14 cellular contexts compared by ENCODE assay signal in genomic region chr2:240453461-240454030, GRCh38. TPM values are rescaled to one million over a fixed set of nuclear protein-coding genes. Genes with fewer than 3 reads are reported as not detected.
A peak's percentile ranks its signal among the peaks of the same experiment; 100 is the strongest.
DNase-seq lines count a peak whose midpoint lies in the region; ATAC-seq and TF ChIP-seq lines count a peak whose summit lies in the region.
"Had no signal": no experiment of that assay in that cellular context is flagged by ENCODE, and none has a peak within 500 bp of the region (broad histone marks: within the 10 kb centered on the region; RNA-seq: fewer than 3 reads in every experiment).

No MANE protein-coding gene starts in this region.

- H3K4me3 Mint-ChIP-seq in chondrocyte (ENCODE audit: unreplicated experiment) = no peak overlapping the region

- no peaks in the 10 kb centered on the region for H3K36me3 ChIP-seq in lower lobe of right lung

- peaks cover 49% of the 10 kb centered on the region for H3K27me3 ChIP-seq in lower lobe of right lung (ENCODE audit: low read depth)

- DNase-seq in NCI-H1417 (lab: John Stamatoyannopoulos, UW) = peak in 2 of 3 experiments; percentile 41 to 48
- DNase-seq in NCI-H1417 treated with DMSO at 0.1 percent for 48 hours (lab: John Stamatoyannopoulos, UW) = no peak
- peak; percentile 74 for DNase-seq in chondrocyte (ENCODE audit: low spot score)
- peak; percentile 31 for DNase-seq in lower lobe of right lung
- DNase-seq in stimulated activated CD4-positive, alpha-beta T cell treated with anti-CD3 and anti-CD28 coated beads, Interleukin-1b, Interleukin-23, amount 100 ng/mL, for 48 hours = no peak
- DNase-seq: 8988T; activated T-cell treated with anti-CD3 and anti-CD28 coated beads, Interleukin-2, amount 50 U/mL, for 24 hours; cortex of kidney; DND-41; NCI-H1694; stimulated activated CD4-positive, alpha-beta T cell treated with anti-CD3 and anti-CD28 coated beads, Interleukin-4, amount 100 ng/mL, for 4 hours had no signal

- no peaks in the 10 kb centered on the region for H3K9me3 Mint-ChIP-seq in chondrocyte (ENCODE audit: low read depth)
- H3K9me3 Mint-ChIP-seq: activated T-cell treated with anti-CD3 and anti-CD28 coated beads, Interleukin-2, amount 50 U/mL, for 24 hours had no signal

- intact Hi-C loops in lower lobe of right lung (cut with DNase I) = no loop called here

- no peaks in the 10 kb centered on the region for H3K9me3 ChIP-seq in lower lobe of right lung

- no peaks in the 10 kb centered on the region for H3K36me3 Mint-ChIP-seq in chondrocyte (ENCODE audit: low read depth)

- ATAC-seq in lower lobe of right lung = no peak
- no peak for ATAC-seq in HG02763 (IDR thresholded peaks at IDR 0.05; ENCODE audit: unreplicated experiment)
- no peak for ATAC-seq in GM21526 (IDR thresholded peaks at IDR 0.05; ENCODE audit: low FRiP score, unreplicated experiment)

- peaks cover 22% of the 10 kb centered on the region for H3K4me1 ChIP-seq in lower lobe of right lung

- no peak overlapping the region for H3K27ac Mint-ChIP-seq in chondrocyte (ENCODE audit: unreplicated experiment)
- H3K27ac Mint-ChIP-seq: activated T-cell treated with anti-CD3 and anti-CD28 coated beads, Interleukin-2, amount 50 U/mL, for 24 hours had no signal

- H3K4me3 ChIP-seq in lower lobe of right lung = peak overlapping the region; percentile 11

- no peak overlapping the region for H3K27ac ChIP-seq in lower lobe of right lung
- H3K27ac ChIP-seq in temporal lobe (ENCODE audit: low read depth, low read length) = peak overlapping the region; percentile 89

- H3K4me1 Mint-ChIP-seq in chondrocyte (ENCODE audit: low read depth) = peaks cover 52% of the 10 kb centered on the region

- no peaks in the 10 kb centered on the region for H3K27me3 Mint-ChIP-seq in chondrocyte (ENCODE audit: low read depth)

- TF ChIP-seq CTCF in chondrocyte (IDR thresholded peaks at IDR 0.05) = no peak
- TF ChIP-seq CTCF in lower lobe of right lung (IDR thresholded peaks at IDR 0.05) = no peak

RNA-seq across cellular contexts. Expression of gene GPC1, which starts 18.1 kb away (rescaled TPM):
- total RNA-seq in chondrocyte = 261 to 354 TPM (median 264 TPM) in 3 replicates
- 14.7 TPM for total RNA-seq in lower lobe of right lung
- total RNA-seq in temporal lobe = 37.4 TPM

Comparison
In these comparisons a context has a peak if more than half of its experiments do, and no peak if none do; other contexts are left out.
1. DNase-seq: peak in NCI-H1417 (2 of 3), chondrocyte (single experiment) and lower lobe of right lung (single experiment); none in NCI-H1417 treated with DMSO at 0.1 percent for 48 hours (single experiment) and stimulated activated CD4-positive, alpha-beta T cell treated with anti-CD3 and anti-CD28 coated beads, Interleukin-1b, Interleukin-23, amount 100 ng/mL, for 48 hours (single experiment).